ENCODE assay signal across 1 cellular context in the genomic region with DNA sequence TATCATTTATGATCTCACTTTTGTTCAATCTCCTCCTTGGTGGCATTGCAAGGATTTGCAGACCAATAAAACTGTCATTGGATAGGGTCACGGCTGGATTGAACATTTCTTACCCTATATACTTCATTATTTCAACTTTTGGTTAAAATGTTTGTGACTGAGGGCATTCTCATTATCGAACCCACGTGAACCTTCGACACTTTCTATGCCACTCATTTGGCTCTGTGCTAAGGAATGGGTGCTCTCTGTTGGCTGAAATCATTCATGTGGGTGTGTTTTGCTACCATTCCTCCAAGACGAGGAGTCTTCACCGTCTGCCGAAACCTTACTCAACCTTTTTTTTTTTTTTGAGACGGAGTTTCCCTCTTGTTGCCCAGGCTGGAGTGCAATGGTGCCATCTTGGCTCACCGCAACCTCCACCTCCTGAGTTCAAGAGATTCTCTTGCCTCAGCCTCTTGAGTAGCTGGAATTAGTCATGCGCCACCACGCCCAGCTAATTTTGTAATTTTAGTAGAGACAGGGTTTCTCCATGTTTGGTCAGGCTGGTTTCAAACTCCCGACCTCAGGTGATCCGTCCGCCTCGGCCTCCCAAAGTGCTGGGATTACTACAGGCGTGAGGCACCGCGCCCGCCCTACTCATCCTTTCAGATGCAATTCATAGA.
TF ChIP-seq lines count a peak whose summit lies in the region.

No MANE protein-coding gene starts in this region.

TF ChIP-seq in SK-N-SH, 30 proteins besides CTCF, POLR2A, EP300 and RAD21 (continued from another document):
- TF ChIP-seq TAF1 (IDR thresholded peaks at IDR 0.05; ENCODE audit: borderline replicate concordance, low read depth, low read length) (no peak), FOXM1 (IDR thresholded peaks at IDR 0.05; ENCODE audit: low read depth) (no peak), YY1 (IDR thresholded peaks at IDR 0.05; ENCODE audit: low read depth) (no peak), JUND (IDR thresholded peaks at IDR 0.05) (no peak), NRF1 (IDR thresholded peaks at IDR 0.05; ENCODE audit: low read depth, low read length) (no peak)
- TF ChIP-seq, protein P1, sequence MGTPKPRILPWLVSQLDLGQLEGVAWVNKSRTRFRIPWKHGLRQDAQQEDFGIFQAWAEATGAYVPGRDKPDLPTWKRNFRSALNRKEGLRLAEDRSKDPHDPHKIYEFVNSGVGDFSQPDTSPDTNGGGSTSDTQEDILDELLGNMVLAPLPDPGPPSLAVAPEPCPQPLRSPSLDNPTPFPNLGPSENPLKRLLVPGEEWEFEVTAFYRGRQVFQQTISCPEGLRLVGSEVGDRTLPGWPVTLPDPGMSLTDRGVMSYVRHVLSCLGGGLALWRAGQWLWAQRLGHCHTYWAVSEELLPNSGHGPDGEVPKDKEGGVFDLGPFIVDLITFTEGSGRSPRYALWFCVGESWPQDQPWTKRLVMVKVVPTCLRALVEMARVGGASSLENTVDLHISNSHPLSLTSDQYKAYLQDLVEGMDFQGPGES (IDR thresholded peaks at IDR 0.05; ENCODE audit: low read depth, low read length) = no peak
